ENCODE assay signal across 8 cellular contexts in genomic region chr12:102478416-102479098, GRCh38. TPM values are rescaled to one million over a fixed set of nuclear protein-coding genes. Genes with fewer than 3 reads are reported as not detected.
DNase-seq lines count a peak whose midpoint lies in the region; ATAC-seq and TF ChIP-seq lines count a peak whose summit lies in the region.

No MANE protein-coding gene starts in this region.

- H3K9me3 ChIP-seq in BLaER1 treated with 17β-estradiol and CSF1 and Interleukin-3, amounts not matched to agents 10 nM and 100 nM (replicated peaks in 1 of 11), result no peaks in the 10 kb centered on the region
- no peaks in the 10 kb centered on the region for H3K9me3 ChIP-seq in mesenchymal stem cell (ENCODE audit: control insufficient read depth, low read length)

- H3K9me3 Mint-ChIP-seq in activated B cell treated with CpG ODN at 0.5 μM for 24 hours, result no peaks in the 10 kb centered on the region

- H2BK120ac ChIP-seq in mesenchymal stem cell (ENCODE audit: low read depth, low read length), result no peak overlapping the region

- no peak overlapping the region for H3K23ac ChIP-seq in mesenchymal stem cell (ENCODE audit: low read length in 2 of 2)

- POLR2A ChIA-PET in activated B cell treated with CpG ODN at 0.5 μM for 24 hours (lab: Charles Lee), result interaction anchor here (0.6 kb wide), 1 partner anchor 343 kb away, joined by 11 read pairs; no protein-coding TSS in a partner anchor

- H4K20me1 ChIP-seq in BLaER1 treated with 17β-estradiol and CSF1 and Interleukin-3, amounts not matched to agents 10 nM and 100 nM, result no peaks in the 10 kb centered on the region

- no peak overlapping the region for H2BK5ac ChIP-seq in mesenchymal stem cell (ENCODE audit: low read depth, low read length, poor library complexity, severe bottlenecking)

- DNase-seq in activated B cell treated with CpG ODN at 0.5 μM for 24 hours (no peak), mesenchymal stem cell (no peak), KG1 (lab: John Stamatoyannopoulos, UW) (no peak), LoVo (ENCODE audit: low spot score) (no peak), D341Med (ENCODE audit: low spot score) (no peak)

- peaks cover 7% of the 10 kb centered on the region for H3K4me1 Mint-ChIP-seq in activated B cell treated with CpG ODN at 0.5 μM for 24 hours

- ATAC-seq in GM18858 (IDR thresholded peaks at IDR 0.05; ENCODE audit: unreplicated experiment) (peak; percentile 46), HG02970 (IDR thresholded peaks at IDR 0.05; ENCODE audit: low FRiP score, unreplicated experiment) (peak; percentile 55), activated B cell treated with CpG ODN at 0.5 μM for 24 hours (ENCODE audit: low read depth) (peak; percentile 37)

- no peak overlapping the region for H3K14ac ChIP-seq in mesenchymal stem cell (ENCODE audit: low read length in 2 of 2)

- no peak overlapping the region for H3K27ac ChIP-seq in BLaER1 treated with 17β-estradiol and CSF1 and Interleukin-3, amounts not matched to agents 10 nM and 100 nM
- no peak overlapping the region for H3K27ac ChIP-seq in mesenchymal stem cell (ENCODE audit: low read length, poor library complexity, severe bottlenecking)

- H3K36me3 Mint-ChIP-seq in activated B cell treated with CpG ODN at 0.5 μM for 24 hours (ENCODE audit: low read depth), result no peaks in the 10 kb centered on the region

- no peak overlapping the region for H3K18ac ChIP-seq in mesenchymal stem cell (ENCODE audit: low read depth in 1 of 2, low read length in 2 of 2)

- H3K36me3 ChIP-seq in BLaER1 treated with 17β-estradiol and CSF1 and Interleukin-3, amounts not matched to agents 10 nM and 100 nM, result no peaks in the 10 kb centered on the region
- no peaks in the 10 kb centered on the region for H3K36me3 ChIP-seq in mesenchymal stem cell (ENCODE audit: control insufficient read depth in 1 of 2, insufficient read depth in 2 of 2, low read depth in 1 of 2, low read length in 2 of 2)

- H3K4me3 ChIP-seq in BLaER1 treated with 17β-estradiol and CSF1 and Interleukin-3, amounts not matched to agents 10 nM and 100 nM, result peak overlapping the region in 1 of 10 experiments; percentile 32; a peak in 2 of 20 replicates
- H3K4me3 ChIP-seq in mesenchymal stem cell (ENCODE audit: insufficient read depth in 1 of 2, low read depth in 1 of 2, low read length in 2 of 2), result peak overlapping the region in 1 of 2 experiments; percentile 46

- H3K27ac Mint-ChIP-seq in activated B cell treated with CpG ODN at 0.5 μM for 24 hours, result no peak overlapping the region

- H2BK15ac ChIP-seq in mesenchymal stem cell (ENCODE audit: low read depth, poor library complexity, severe bottlenecking), result no peak overlapping the region

- H3K79me1 ChIP-seq in mesenchymal stem cell (replicated peaks; ENCODE audit: low read length, poor library complexity, severe bottlenecking), result no peaks in the 10 kb centered on the region

- H3K4me1 ChIP-seq in BLaER1 treated with 17β-estradiol and CSF1 and Interleukin-3, amounts not matched to agents 10 nM and 100 nM, result peaks cover 17 to 50% (median 30%) of the 10 kb centered on the region in 10 experiments; a peak in 19 of 20 replicates
- H3K4me1 ChIP-seq in mesenchymal stem cell (ENCODE audit: control insufficient read depth, insufficient read depth, low read depth, low read length), result no peaks in the 10 kb centered on the region

- CTCF ChIA-PET in activated B cell treated with CpG ODN at 0.5 μM for 24 hours (lab: Charles Lee), result no interaction called here

- H3K27me3 Mint-ChIP-seq in activated B cell treated with CpG ODN at 0.5 μM for 24 hours, result peaks cover 6% of the 10 kb centered on the region

- 67% methylated on average over 4 of the region's 4 CpGs for WGBS in mesenchymal stem cell

- no peak overlapping the region for H4K91ac ChIP-seq in mesenchymal stem cell (ENCODE audit: low read length)

- H3K9ac ChIP-seq in BLaER1 treated with 17β-estradiol and CSF1 and Interleukin-3, amounts not matched to agents 10 nM and 100 nM, result peak overlapping the region in 1 of 11 experiments; percentile 43; a peak in 1 of 22 replicates
- peak overlapping the region; percentile 59 for H3K9ac ChIP-seq in mesenchymal stem cell (ENCODE audit: low read length)

- no peak overlapping the region for H2AFZ ChIP-seq in mesenchymal stem cell (ENCODE audit: low read depth, low read length)

- H3K4ac ChIP-seq in mesenchymal stem cell (ENCODE audit: low read depth in 1 of 2, low read length in 2 of 2), result no peak overlapping the region

- H3K4me3 Mint-ChIP-seq in activated B cell treated with CpG ODN at 0.5 μM for 24 hours, result no peak overlapping the region

- no peaks in the 10 kb centered on the region for H3K27me3 ChIP-seq in BLaER1 treated with 17β-estradiol and CSF1 and Interleukin-3, amounts not matched to agents 10 nM and 100 nM
- H3K27me3 ChIP-seq in mesenchymal stem cell (ENCODE audit: control insufficient read depth in 1 of 2, insufficient read depth in 1 of 2, low read length in 2 of 2), result peaks cover 0 to 9% of the 10 kb centered on the region in 2 experiments

- TF ChIP-seq CTCF in activated B cell treated with CpG ODN at 0.5 μM for 24 hours (IDR thresholded peaks at IDR 0.05), result no peak

- intact Hi-C loops in activated B cell treated with CpG ODN at 0.5 μM for 24 hours (cut with micrococcal nuclease), result no loop called here

- H3K4me2 ChIP-seq in BLaER1 treated with 17β-estradiol and CSF1 and Interleukin-3, amounts not matched to agents 10 nM and 100 nM, result peak overlapping the region; percentile 21 to 70 (median 48); a peak in 19 of 22 replicates
- H3K4me2 ChIP-seq in mesenchymal stem cell (ENCODE audit: low read length, poor library complexity, severe bottlenecking), result no peak overlapping the region

- H4K8ac ChIP-seq in mesenchymal stem cell (ENCODE audit: low read length), result no peak overlapping the region

- H2BK12ac ChIP-seq in mesenchymal stem cell (ENCODE audit: low read length in 2 of 2), result no peak overlapping the region

- H2AK5ac ChIP-seq in mesenchymal stem cell (ENCODE audit: low read length, severe bottlenecking), result no peak overlapping the region

RNA-seq across cellular contexts. Expression of gene IGF1, which starts 1.8 kb away (rescaled TPM):
- total RNA-seq in activated B cell treated with CpG ODN at 0.5 μM for 24 hours, result 0.27 TPM in 1 of 2 replicates, not detected in the other
- polyA plus RNA-seq in mesenchymal stem cell (2013, experiment 1 of 2), result not detected
- polyA plus RNA-seq in mesenchymal stem cell (2013, experiment 2 of 2), result not detected
